In the genomic region with DNA sequence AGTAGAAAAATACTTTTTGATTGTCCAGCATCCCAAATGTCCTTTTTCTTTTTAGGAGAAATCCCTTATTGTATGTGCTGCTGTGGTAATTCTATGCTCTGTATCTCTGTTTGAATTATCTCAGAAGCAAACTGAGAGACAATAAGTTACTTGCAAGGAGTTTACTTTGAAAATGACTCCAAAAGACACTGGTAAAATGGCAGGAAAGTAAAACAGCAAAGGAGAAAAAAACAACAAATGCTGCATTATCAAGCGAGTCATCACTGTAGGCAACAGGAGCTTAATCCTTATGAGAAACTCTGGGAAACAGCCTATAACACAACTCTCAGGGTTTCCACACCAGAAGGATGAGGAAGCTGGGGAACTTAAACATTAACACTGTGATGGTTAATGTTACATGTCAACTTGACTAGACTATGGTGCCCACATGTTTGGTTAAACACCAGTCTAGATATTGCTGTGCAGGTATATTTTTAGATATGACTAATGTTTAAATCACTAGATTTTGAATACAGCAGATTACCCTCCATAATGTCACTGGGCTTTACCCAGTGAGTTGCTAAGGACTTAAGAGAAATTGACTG, we compare ENCODE assay signal across 15 cellular contexts.
A peak's percentile ranks its signal among the peaks of the same experiment; 100 is the strongest.
DNase-seq lines count a peak whose midpoint lies in the region; ATAC-seq and TF ChIP-seq lines count a peak whose summit lies in the region.
"Had no signal": no experiment of that assay in that cellular context is flagged by ENCODE, and none has a peak within 500 bp of the region (broad histone marks: within the 10 kb centered on the region; RNA-seq: fewer than 3 reads in every experiment).

No MANE protein-coding gene starts in this region.

- intact Hi-C loops in A673 (cut with micrococcal nuclease; ENCODE audit: unreplicated experiment) (no loop called here), HCT116 (cut with micrococcal nuclease) (no loop called here)

- no peak for TF ChIP-seq POLR2A in HCT116 (IDR thresholded peaks at IDR 0.05; ENCODE audit: borderline replicate concordance, extremely low read depth, insufficient read depth, insufficient read length)

- TF ChIP-seq CTCF in A673 (conservative IDR thresholded peaks at IDR 0.05; ENCODE audit: low read depth, low read length), result no peak
- TF ChIP-seq CTCF in HCT116 (IDR thresholded peaks at IDR 0.05 in 2 of 3, conservative IDR thresholded peaks at IDR 0.05 in 1 of 3; ENCODE audit: borderline replicate concordance in 1 of 3, insufficient read depth in 1 of 3, low read depth in 2 of 3, low read length in 2 of 3), result no peak
- no peak for TF ChIP-seq CTCF in brain microvascular endothelial cell (IDR thresholded peaks at IDR 0.05; ENCODE audit: low read depth, low read length, missing control alignments)
- TF ChIP-seq CTCF in kidney epithelial cell (IDR thresholded peaks at IDR 0.05; ENCODE audit: insufficient read depth, low read length, poor library complexity, severe bottlenecking), result no peak

- no peak overlapping the region for H3K9ac ChIP-seq in HCT116 (ENCODE audit: low read length)

- in situ Hi-C loops in brain microvascular endothelial cell (cut with HindIII; ENCODE audit: low pct_ligation_motif_present, low sequenced_read_pairs), result no loop called here

- H3K4me2 ChIP-seq in HCT116 (ENCODE audit: low read length), result peak overlapping the region; percentile 18; the same call in 1 of the 2 replicates

- H3K4me1 ChIP-seq in A673 (ENCODE audit: insufficient read depth, low read length, poor library complexity, severe bottlenecking) (peaks cover 17% of the 10 kb centered on the region), HCT116 (ENCODE audit: control insufficient read depth in 1 of 2, insufficient read depth in 2 of 2, low read length in 2 of 2) (peaks cover 0 to 17% of the 10 kb centered on the region in 2 experiments; a peak in 3 of 4 replicates)
- H3K4me1 ChIP-seq: pancreas had no signal

- no peak overlapping the region for H3K4me3 ChIP-seq in A673 (ENCODE audit: low read depth, low read length, poor library complexity, severe bottlenecking)
- H3K4me3 ChIP-seq in HCT116 (replicated peaks in 1 of 2; ENCODE audit: low read depth in 1 of 2, low read length in 2 of 2), result no peak overlapping the region
- no peak overlapping the region for H3K4me3 ChIP-seq in brain microvascular endothelial cell (ENCODE audit: low read depth, low read length)
- H3K4me3 ChIP-seq in kidney epithelial cell (ENCODE audit: low read depth, low read length), result no peak overlapping the region
- H3K4me3 ChIP-seq: pancreas had no signal

- ATAC-seq in HCT116, result no peak
- ATAC-seq: pancreas, PC-3 had no signal

- no peak overlapping the region for H2AFZ ChIP-seq in HCT116 (ENCODE audit: low read depth, low read length, poor library complexity, severe bottlenecking)

- CTCF ChIA-PET in A673 (lab: Charles Lee), result no interaction called here
- CTCF ChIA-PET in HCT116 (lab: Charles Lee), result no interaction called here

- POLR2A ChIA-PET in A673 (lab: Charles Lee; ENCODE audit: low non-redundant PET), result no interaction called here
- POLR2A ChIA-PET in HCT116 (lab: Charles Lee), result no interaction called here

- RAD21 ChIA-PET in HCT116 (lab: Charles Lee; ENCODE audit: low non-redundant PET in 1 of 2, low total read pairs in 2 of 2, uncharacterized antibody in 2 of 2, unreplicated experiment in 2 of 2), result no interaction called here

- H3K27ac ChIP-seq in A673 (ENCODE audit: low read depth, low read length, poor library complexity, severe bottlenecking) (no peak overlapping the region), HCT116 (ENCODE audit: low read depth, low read length) (no peak overlapping the region), brain microvascular endothelial cell (no peak overlapping the region)
- H3K27ac ChIP-seq: pancreas had no signal

- H3K9me2 ChIP-seq in HCT116 (ENCODE audit: insufficient read depth), result no peaks in the 10 kb centered on the region

- H3K9me3 ChIP-seq in A673 (ENCODE audit: low read depth, low read length, poor library complexity, severe bottlenecking), result no peaks in the 10 kb centered on the region
- no peaks in the 10 kb centered on the region for H3K9me3 ChIP-seq in HCT116 (ENCODE audit: control insufficient read depth in 1 of 2, insufficient read depth in 1 of 2, low read depth in 1 of 2, low read length in 2 of 2)
- H3K9me3 ChIP-seq: pancreas had no signal

- H3K27me3 ChIP-seq in A673 (replicated peaks; ENCODE audit: insufficient read depth, low read depth, low read length, poor library complexity), result no peaks in the 10 kb centered on the region
- no peaks in the 10 kb centered on the region for H3K27me3 ChIP-seq in HCT116 (ENCODE audit: insufficient read depth, low read length)
- no peaks in the 10 kb centered on the region for H3K27me3 ChIP-seq in brain microvascular endothelial cell (replicated peaks)
- H3K27me3 ChIP-seq in kidney epithelial cell (ENCODE audit: control insufficient read depth, insufficient read depth, low read length), result no peaks in the 10 kb centered on the region
- H3K27me3 ChIP-seq: pancreas had no signal

- BruUV-seq in A673 (replicated peaks; lab: Mats Ljungman, UMichigan), result no TSS peak
- no TSS peak for BruUV-seq in HCT116 (replicated peaks; lab: Mats Ljungman, UMichigan)

- DNase-seq in A673 (ENCODE audit: low spot score), result peak; percentile 15
- no peak for DNase-seq in HCT116 (ENCODE audit: low read depth, low spot score)
- peak; percentile 18 for DNase-seq in brain microvascular endothelial cell
- peak; percentile 48 for DNase-seq in kidney epithelial cell (ENCODE audit: low read depth)
- DNase-seq in stimulated activated CD4-positive, alpha-beta T cell treated with anti-CD3 and anti-CD28 coated beads, Interleukin-15, amount 100 ng/mL, for 24 hours, result no peak
- no peak for DNase-seq in stimulated activated CD4-positive, alpha-beta T cell treated with anti-CD3 and anti-CD28 coated beads, Interleukin-12 subunit alpha, Interleukin-12 subunit beta, amount 100 ng/mL, for 4 hours
- no peak for DNase-seq in SIG-M5 treated with dmso at 0.1 percent for 504 hours (lab: John Stamatoyannopoulos, UW; ENCODE audit: unreplicated experiment)
- DNase-seq in NCI-H1436 (lab: John Stamatoyannopoulos, UW), result no peak
- DNase-seq: AML-193, DMS53, mesendoderm, NCI-H1048, pancreas, PC-3, T-helper 1 cell had no signal

- H3K36me3 ChIP-seq in A673 (ENCODE audit: insufficient read depth, low read length, poor library complexity, severe bottlenecking), result no peaks in the 10 kb centered on the region
- no peaks in the 10 kb centered on the region for H3K36me3 ChIP-seq in HCT116 (ENCODE audit: control insufficient read depth in 1 of 2, insufficient read depth in 2 of 2, low read length in 2 of 2)
- no peaks in the 10 kb centered on the region for H3K36me3 ChIP-seq in brain microvascular endothelial cell (replicated peaks)
- H3K36me3 ChIP-seq in kidney epithelial cell (ENCODE audit: control insufficient read depth, insufficient read depth, low read length), result no peaks in the 10 kb centered on the region
- H3K36me3 ChIP-seq: pancreas had no signal

- TF ChIP-seq RAD21 in HCT116 (IDR thresholded peaks at IDR 0.05; ENCODE audit: low read depth), result no peak

- H4K20me1 ChIP-seq in HCT116 (ENCODE audit: insufficient read depth), result no peaks in the 10 kb centered on the region

- no peaks in the 10 kb centered on the region for H3K79me2 ChIP-seq in HCT116 (ENCODE audit: insufficient read depth, low read length)

TF ChIP-seq in HCT116, 20 proteins besides CTCF, POLR2A, EP300 and RAD21:
- TF ChIP-seq ZFX (IDR thresholded peaks at IDR 0.05), result no peak

Comparison
In these comparisons a context has a peak if more than half of its experiments do, and no peak if none do; other contexts are left out.
1. DNase-seq: peak in A673 (single experiment), brain microvascular endothelial cell (single experiment) and kidney epithelial cell (single experiment); none in HCT116 (single experiment), stimulated activated CD4-positive, alpha-beta T cell treated with anti-CD3 and anti-CD28 coated beads, Interleukin-15, amount 100 ng/mL, for 24 hours (single experiment), stimulated activated CD4-positive, alpha-beta T cell treated with anti-CD3 and anti-CD28 coated beads, Interleukin-12 subunit alpha, Interleukin-12 subunit beta, amount 100 ng/mL, for 4 hours (single experiment), SIG-M5 treated with dmso at 0.1 percent for 504 hours (single experiment) and NCI-H1436 (single experiment).